ENCODE assay signal across 1 cellular context in genomic region chr22:23098230-23098705, GRCh38.
TF ChIP-seq lines count a peak whose summit lies in the region.

No MANE protein-coding gene starts in this region.

TF ChIP-seq in IMR-90, 13 proteins besides CTCF, POLR2A, EP300 and RAD21:
- TF ChIP-seq MXI1 (IDR thresholded peaks at IDR 0.05; ENCODE audit: borderline replicate concordance, low read depth, low read length) (no peak), FOS (IDR thresholded peaks at IDR 0.05; ENCODE audit: low read depth, low read length) (no peak), CEBPB (IDR thresholded peaks at IDR 0.05; ENCODE audit: low read depth, low read length) (no peak)
